25 cellular contexts compared by ENCODE assay signal in genomic region chr2:226550801-226551200, GRCh38.
A peak's percentile ranks its signal among the peaks of the same experiment; 100 is the strongest.
DNase-seq lines count a peak whose midpoint lies in the region; ATAC-seq, FAIRE-seq and TF ChIP-seq lines count a peak whose summit lies in the region.
"Had no signal": no experiment of that assay in that cellular context is flagged by ENCODE, and none has a peak within 500 bp of the region (broad histone marks: within the 10 kb centered on the region; RNA-seq: fewer than 3 reads in every experiment).

No MANE protein-coding gene starts in this region.

- TF ChIP-seq CTCF in C4-2B (conservative IDR thresholded peaks at IDR 0.05) (no peak), IMR-90 (conservative IDR thresholded peaks at IDR 0.05; ENCODE audit: low read depth, low read length) (no peak), bronchial epithelial cell (IDR thresholded peaks at IDR 0.05; ENCODE audit: insufficient read depth, low read length, severe bottlenecking) (no peak), mucosa of descending colon (IDR thresholded peaks at IDR 0.05) (no peak), ovary (IDR thresholded peaks at IDR 0.05) (no peak)

- no peak overlapping the region for H4K8ac ChIP-seq in IMR-90 (ENCODE audit: low read depth in 2 of 2, low read length in 2 of 2)

- H2BK20ac ChIP-seq in IMR-90 (ENCODE audit: low read depth, low read length) = no peak overlapping the region; the same call in 1 of the 2 replicates

- no CpG with 5 or more reads among the region's 7 CpGs for WGBS in IMR-90 (ENCODE audit: extremely low coverage in 2 of 2, insufficient read length in 1 of 2), 2 experiments
- WGBS in ovary, 3 donors = 91 to 97% (median 97%) methylated on average over 7 of the region's 7 CpGs

- no peaks in the 10 kb centered on the region for H3K27me3 Mint-ChIP-seq in T-helper 2 cell treated with Interferon-gamma antibody and Interleukin-4, amounts not matched to agents 5 μg/mL and 100 μg/mL, for 36 hours (ENCODE audit: low read depth)

- TF ChIP-seq EP300 in ovary (IDR thresholded peaks at IDR 0.05) = no peak

- dilution Hi-C loops in IMR-90 (cut with HindIII; ENCODE audit: low sequenced_read_pairs, unreplicated experiment) = no loop called here

- no peak overlapping the region for H2BK120ac ChIP-seq in IMR-90 (ENCODE audit: low read depth, low read length)

- no peaks in the 10 kb centered on the region for H4K20me1 ChIP-seq in IMR-90 (ENCODE audit: insufficient read depth, low read length)
- H4K20me1 ChIP-seq: BLaER1 treated with 17β-estradiol and CSF1 and Interleukin-3, amounts not matched to agents 10 nM and 100 nM had no signal

- no peak overlapping the region for H3K18ac ChIP-seq in IMR-90 (ENCODE audit: low read depth, low read length)

- intact Hi-C loops in IMR-90 (cut with micrococcal nuclease) = no loop called here
- intact Hi-C loops in mucosa of descending colon (cut with DNase I, micrococcal nuclease) = no loop called here
- intact Hi-C loops in ovary (cut with DNase I) = no loop called here

- no peak overlapping the region for H3K27ac Mint-ChIP-seq in T-helper 2 cell treated with Interferon-gamma antibody and Interleukin-4, amounts not matched to agents 5 μg/mL and 100 μg/mL, for 36 hours
- H3K27ac Mint-ChIP-seq: CD4-positive, alpha-beta memory T cell had no signal

- H2BK5ac ChIP-seq in IMR-90 (ENCODE audit: low read depth, low read length, poor library complexity, severe bottlenecking) = no peak overlapping the region

- no peaks in the 10 kb centered on the region for H3K4me1 Mint-ChIP-seq in T-helper 2 cell treated with Interferon-gamma antibody and Interleukin-4, amounts not matched to agents 5 μg/mL and 100 μg/mL, for 36 hours (ENCODE audit: low read depth)
- H3K4me1 Mint-ChIP-seq: CD4-positive, alpha-beta memory T cell had no signal

- H2BK15ac ChIP-seq in IMR-90 (ENCODE audit: low read depth, low read length) = no peak overlapping the region

- CTCF ChIA-PET in IMR-90 (lab: Yijun Ruan, JAX) = no interaction called here

- H3K9me1 ChIP-seq in IMR-90 (ENCODE audit: insufficient read depth, low read length) = peaks cover 3% of the 10 kb centered on the region

- no peak overlapping the region for H2AK5ac ChIP-seq in IMR-90 (ENCODE audit: low read depth, low read length)

- H3K4me2 ChIP-seq in IMR-90 (ENCODE audit: low read depth, low read length) = no peak overlapping the region
- H3K4me2 ChIP-seq: A549; BLaER1 treated with 17β-estradiol and CSF1 and Interleukin-3, amounts not matched to agents 10 nM and 100 nM had no signal

- H3K9me3 ChIP-seq in IMR-90 (ENCODE audit: control insufficient read depth, insufficient read depth, low read length) (no peaks in the 10 kb centered on the region), mucosa of descending colon (no peaks in the 10 kb centered on the region), ovary (no peaks in the 10 kb centered on the region)
- H3K9me3 ChIP-seq: A549, BE2C had no signal

- no peak for TF ChIP-seq RAD21 in IMR-90 (IDR thresholded peaks at IDR 0.05; ENCODE audit: low read length)

- H2AK9ac ChIP-seq in IMR-90 (replicated peaks; ENCODE audit: low read depth, low read length, poor library complexity) = no peak overlapping the region

- no peak overlapping the region for H3K9ac ChIP-seq in IMR-90 (ENCODE audit: low read depth, low read length)
- H3K9ac ChIP-seq: BLaER1 treated with 17β-estradiol and CSF1 and Interleukin-3, amounts not matched to agents 10 nM and 100 nM had no signal

- H3K4me1 ChIP-seq in IMR-90 (ENCODE audit: control insufficient read depth, insufficient read depth, low read length) = peaks cover 5% of the 10 kb centered on the region; the same call in 1 of the 2 replicates
- H3K4me1 ChIP-seq in mucosa of descending colon (ENCODE audit: low read depth) = peaks cover 6% of the 10 kb centered on the region
- H3K4me1 ChIP-seq in ovary (ENCODE audit: insufficient read depth) = no peaks in the 10 kb centered on the region
- H3K4me1 ChIP-seq: BE2C; BLaER1 treated with 17β-estradiol and CSF1 and Interleukin-3, amounts not matched to agents 10 nM and 100 nM had no signal

- H4K91ac ChIP-seq in IMR-90 (ENCODE audit: insufficient read depth, low read depth, low read length) = peak overlapping the region; percentile 17; the same call in 1 of the 2 replicates

- TF ChIP-seq POLR2A in IMR-90 (IDR thresholded peaks at IDR 0.05; ENCODE audit: low read depth, low read length) (no peak), ovary (IDR thresholded peaks at IDR 0.05) (no peak)

- H3K27ac ChIP-seq in C4-2B (0 out of 2 replicates have a peak overlapping the region, but pooled peaks have one; percentile 18), IMR-90 (ENCODE audit: insufficient read depth, low read length) (no peak overlapping the region), ovary (no peak overlapping the region)
- H3K27ac ChIP-seq: 22Rv1; BLaER1 treated with 17β-estradiol and CSF1 and Interleukin-3, amounts not matched to agents 10 nM and 100 nM had no signal

- peak; percentile 79 for FAIRE-seq in bronchial epithelial cell (lab: Jason Lieb, UNC)
- FAIRE-seq: A549, GM12891, GM18507, H1 had no signal

- H3K36me3 ChIP-seq in IMR-90 (ENCODE audit: control insufficient read depth, insufficient read depth, low read length) (no peaks in the 10 kb centered on the region), bronchial epithelial cell (ENCODE audit: control insufficient read depth, insufficient read depth, low read length) (no peaks in the 10 kb centered on the region), mucosa of descending colon (ENCODE audit: low read depth) (no peaks in the 10 kb centered on the region), ovary (no peaks in the 10 kb centered on the region)
- H3K36me3 ChIP-seq: BE2C; BLaER1 treated with 17β-estradiol and CSF1 and Interleukin-3, amounts not matched to agents 10 nM and 100 nM had no signal

- POLR2A ChIA-PET in IMR-90 (lab: Charles Lee; ENCODE audit: unreplicated experiment) = no interaction called here

- H3K36me3 Mint-ChIP-seq in T-helper 2 cell treated with Interferon-gamma antibody and Interleukin-4, amounts not matched to agents 5 μg/mL and 100 μg/mL, for 36 hours (ENCODE audit: low read depth) = no peaks in the 10 kb centered on the region
- H3K36me3 Mint-ChIP-seq: CD4-positive, alpha-beta memory T cell had no signal

- H3K4me3 ChIP-seq in IMR-90 (ENCODE audit: insufficient read depth, low read depth, low read length) (no peak overlapping the region), bronchial epithelial cell (ENCODE audit: low read depth, low read length) (no peak overlapping the region), mucosa of descending colon (no peak overlapping the region), ovary (no peak overlapping the region)
- H3K4me3 ChIP-seq: A549; BLaER1 treated with 17β-estradiol and CSF1 and Interleukin-3, amounts not matched to agents 10 nM and 100 nM had no signal

- in situ Hi-C loops in IMR-90 (cut with MboI; ENCODE audit: low sequenced_read_pairs) = no loop called here

- H3K4ac ChIP-seq in IMR-90 (ENCODE audit: low read depth, low read length) = no peak overlapping the region

- H3K14ac ChIP-seq in IMR-90 (replicated peaks; ENCODE audit: low read depth, low read length) = no peak overlapping the region

- ATAC-seq in IMR-90 (ENCODE audit: low read depth) (no peak), mucosa of descending colon (peak; percentile 41)
- ATAC-seq: A549 had no signal

- H3K23ac ChIP-seq in IMR-90 (ENCODE audit: low read depth, low read length) = no peak overlapping the region

- H3K9me3 Mint-ChIP-seq in T-helper 2 cell treated with Interferon-gamma antibody and Interleukin-4, amounts not matched to agents 5 μg/mL and 100 μg/mL, for 36 hours = no peaks in the 10 kb centered on the region

- no peak overlapping the region for H3K4me3 Mint-ChIP-seq in T-helper 2 cell treated with Interferon-gamma antibody and Interleukin-4, amounts not matched to agents 5 μg/mL and 100 μg/mL, for 36 hours
- H3K4me3 Mint-ChIP-seq: CD4-positive, alpha-beta memory T cell had no signal

- no TSS peak for BruUV-seq in IMR-90 (replicated peaks; lab: Mats Ljungman, UMichigan)

- no peaks in the 10 kb centered on the region for H3K79me1 ChIP-seq in IMR-90 (ENCODE audit: low read depth in 1 of 2, low read length in 2 of 2)

- H2AFZ ChIP-seq in IMR-90 (replicated peaks; ENCODE audit: low read length, poor library complexity) = no peak overlapping the region

- DNase-seq in IMR-90 (no peak), bronchial epithelial cell (ENCODE audit: low read depth) (no peak), mucosa of descending colon (no peak), NCI-H510A (lab: John Stamatoyannopoulos, UW) (no peak), ureter (ENCODE audit: low spot score) (no peak), ovary (no peak)
- no peak for DNase-seq in T-helper 2 cell treated with Interferon-gamma antibody and Interleukin-4, amounts not matched to agents 5 μg/mL and 100 μg/mL, for 36 hours (ENCODE audit: low spot score)
- DNase-seq: ACHN; AML-193; BE2C; Calu3; CD4-positive, alpha-beta memory T cell; COR-L47; DMS53; DMS79 treated with DMSO at 0.1 percent for 48 hours; GF-D8; H7; HCEC 1CT had no signal

- H3K27me3 ChIP-seq in IMR-90 (ENCODE audit: control insufficient read depth, insufficient read depth, low read length) = no peaks in the 10 kb centered on the region
- no peaks in the 10 kb centered on the region for H3K27me3 ChIP-seq in bronchial epithelial cell (ENCODE audit: control insufficient read depth, insufficient read depth, low read length)
- no peaks in the 10 kb centered on the region for H3K27me3 ChIP-seq in ovary
- H3K27me3 ChIP-seq: BE2C; BLaER1 treated with 17β-estradiol and CSF1 and Interleukin-3, amounts not matched to agents 10 nM and 100 nM had no signal

- H3K56ac ChIP-seq in IMR-90 (ENCODE audit: extremely low read depth, insufficient read depth, low read length) = no peak overlapping the region

- no peak overlapping the region for H4K5ac ChIP-seq in IMR-90 (ENCODE audit: low read depth, low read length)

TF ChIP-seq in IMR-90, 13 proteins besides CTCF, POLR2A, EP300 and RAD21 (continues in another document):
- TF ChIP-seq, protein P1, sequence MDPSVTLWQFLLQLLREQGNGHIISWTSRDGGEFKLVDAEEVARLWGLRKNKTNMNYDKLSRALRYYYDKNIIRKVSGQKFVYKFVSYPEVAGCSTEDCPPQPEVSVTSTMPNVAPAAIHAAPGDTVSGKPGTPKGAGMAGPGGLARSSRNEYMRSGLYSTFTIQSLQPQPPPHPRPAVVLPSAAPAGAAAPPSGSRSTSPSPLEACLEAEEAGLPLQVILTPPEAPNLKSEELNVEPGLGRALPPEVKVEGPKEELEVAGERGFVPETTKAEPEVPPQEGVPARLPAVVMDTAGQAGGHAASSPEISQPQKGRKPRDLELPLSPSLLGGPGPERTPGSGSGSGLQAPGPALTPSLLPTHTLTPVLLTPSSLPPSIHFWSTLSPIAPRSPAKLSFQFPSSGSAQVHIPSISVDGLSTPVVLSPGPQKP (IDR thresholded peaks at IDR 0.05; ENCODE audit: borderline replicate concordance, low read depth, low read length) = no peak
- no peak for TF ChIP-seq MAFK (IDR thresholded peaks at IDR 0.05; ENCODE audit: low read depth, low read length)
